1 cellular context compared by ENCODE assay signal in the genomic region with DNA sequence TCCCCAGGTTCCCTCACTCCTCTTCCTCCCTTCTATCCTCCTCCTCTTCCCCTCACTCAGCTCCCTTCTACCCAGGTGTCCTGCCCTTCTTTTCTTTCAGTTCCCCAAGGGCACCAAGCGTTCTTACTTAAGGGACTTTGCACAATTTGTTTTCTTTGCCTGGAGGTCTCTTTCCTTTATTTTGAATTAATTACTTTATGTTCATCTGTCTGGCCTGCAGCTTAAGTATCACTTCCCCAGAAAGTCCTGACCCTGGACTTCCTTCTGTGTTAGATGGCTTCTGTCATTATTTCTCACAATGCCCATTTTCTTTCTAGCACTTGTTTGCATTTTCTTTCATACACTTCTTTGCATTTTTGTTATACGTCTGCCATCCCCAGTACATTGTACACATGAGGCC.
TF ChIP-seq lines count a peak whose summit lies in the region.

No MANE protein-coding gene starts in this region.

TF ChIP-seq in GM23338, 12 proteins besides CTCF, POLR2A, EP300 and RAD21 (continued from another document):
- TF ChIP-seq ZNF462 (CRISPR knock-in tag; IDR thresholded peaks at IDR 0.05): no peak
- no peak for TF ChIP-seq ETS1 (IDR thresholded peaks at IDR 0.05)
- no peak for TF ChIP-seq POLR2AphosphoS5 (IDR thresholded peaks at IDR 0.05; ENCODE audit: low read depth)
- no peak for TF ChIP-seq CREB1 (CRISPR knock-in tag; IDR thresholded peaks at IDR 0.05; ENCODE audit: low read depth)
- no peak for TF ChIP-seq STAT1 (IDR thresholded peaks at IDR 0.05; ENCODE audit: unreplicated experiment)
- no peak for TF ChIP-seq ZNF114 (CRISPR knock-in tag; IDR thresholded peaks at IDR 0.05)
- TF ChIP-seq EZH2phosphoT487 (IDR thresholded peaks at IDR 0.05; ENCODE audit: unreplicated experiment): no peak
- TF ChIP-seq NANOG (IDR thresholded peaks at IDR 0.05; ENCODE audit: borderline replicate concordance): no peak
- TF ChIP-seq ZNF331 (CRISPR knock-in tag; IDR thresholded peaks at IDR 0.05; ENCODE audit: low read depth): no peak
- TF ChIP-seq JUNB (IDR thresholded peaks at IDR 0.05; ENCODE audit: unreplicated experiment): no peak
- TF ChIP-seq REST (IDR thresholded peaks at IDR 0.05; ENCODE audit: unreplicated experiment): no peak
